Comparison of ENCODE assay signal across 1 cellular context in genomic region chr19:15418588-15419412, GRCh38.
TF ChIP-seq lines count a peak whose summit lies in the region.

Gene AKAP8L, minus strand, starts transcription at chr19:15418988. Its CDS starts 65 bp downstream, at chr19:15418923.

TF ChIP-seq in HepG2, 621 proteins besides CTCF, POLR2A, EP300 and RAD21 (continued from another document and continues in another):
- TF ChIP-seq CHD4 (IDR thresholded peaks at IDR 0.05; ENCODE audit: borderline replicate concordance, low read length) (no peak), ZNF557 (CRISPR knock-in tag; IDR thresholded peaks at IDR 0.05) (0 out of 2 replicates have a peak, but pooled peaks have one; percentile 59), MATR3 (CRISPR knock-in tag; IDR thresholded peaks at IDR 0.05) (no peak), DNMT1 (CRISPR knock-in tag; IDR thresholded peaks at IDR 0.05) (no peak), SIN3B (IDR thresholded peaks at IDR 0.05; ENCODE audit: low read length) (no peak; the same call in 1 of the 2 replicates), ONECUT2 (CRISPR knock-in tag; IDR thresholded peaks at IDR 0.05) (peak; percentile 22; the same call in 1 of the 2 replicates), BRD4 (CRISPR knock-in tag; IDR thresholded peaks at IDR 0.05) (peak; percentile 88), GRHL1 (CRISPR knock-in tag; conservative IDR thresholded peaks at IDR 0.05) (no peak), ZNF354B (CRISPR knock-in tag; IDR thresholded peaks at IDR 0.05) (no peak), TAF1 (CRISPR knock-in tag; IDR thresholded peaks at IDR 0.05) (peak; percentile 93), CREB3 (CRISPR knock-in tag; IDR thresholded peaks at IDR 0.05) (no peak), POLR2AphosphoS5 (IDR thresholded peaks at IDR 0.05; ENCODE audit: low read depth, low read length) (peak; percentile 80), CENPX (CRISPR knock-in tag; IDR thresholded peaks at IDR 0.05) (no peak), ZNF547 (CRISPR knock-in tag; IDR thresholded peaks at IDR 0.05) (peak; percentile 79), SP4 (CRISPR knock-in tag; IDR thresholded peaks at IDR 0.05) (peak; percentile 100), SSRP1 (CRISPR knock-in tag; IDR thresholded peaks at IDR 0.05) (no peak; the same call in 1 of the 2 replicates), DMTF1 (CRISPR knock-in tag; IDR thresholded peaks at IDR 0.05) (no peak), ZNF646 (CRISPR knock-in tag; IDR thresholded peaks at IDR 0.05) (no peak), KDM5B (CRISPR knock-in tag; IDR thresholded peaks at IDR 0.05; ENCODE audit: borderline replicate concordance) (peak; percentile 81), TFAP4 (IDR thresholded peaks at IDR 0.05; ENCODE audit: borderline replicate concordance, low read depth) (peak; percentile 38; the same call in 1 of the 2 replicates), ELF4 (CRISPR knock-in tag; IDR thresholded peaks at IDR 0.05; ENCODE audit: borderline replicate concordance) (no peak), ZNF639 (CRISPR knock-in tag; conservative IDR thresholded peaks at IDR 0.05) (no peak), NKX3-1 (CRISPR knock-in tag; IDR thresholded peaks at IDR 0.05) (peak; percentile 58; the same call in 1 of the 2 replicates), HMG20A (CRISPR knock-in tag; IDR thresholded peaks at IDR 0.05; ENCODE audit: borderline replicate concordance) (no peak), SMARCC2 (IDR thresholded peaks at IDR 0.05) (no peak), ZBTB14 (CRISPR knock-in tag; IDR thresholded peaks at IDR 0.05) (no peak), ADNP (CRISPR knock-in tag; IDR thresholded peaks at IDR 0.05) (0 out of 2 replicates have a peak, but pooled peaks have one; percentile 8), ZNF652 (CRISPR knock-in tag; IDR thresholded peaks at IDR 0.05; ENCODE audit: borderline replicate concordance, low read depth) (no peak; the same call in 1 of the 2 replicates), EEA1 (CRISPR knock-in tag; IDR thresholded peaks at IDR 0.05; ENCODE audit: borderline replicate concordance) (peak; percentile 83; the same call in 1 of the 2 replicates), HOXA3 (CRISPR knock-in tag; IDR thresholded peaks at IDR 0.05) (peak; percentile 67; the same call in 1 of the 2 replicates), ZBTB2 (CRISPR knock-in tag; IDR thresholded peaks at IDR 0.05; ENCODE audit: low read depth) (no peak), ZNF367 (CRISPR knock-in tag; IDR thresholded peaks at IDR 0.05; ENCODE audit: borderline replicate concordance) (0 out of 2 replicates have a peak, but pooled peaks have one; percentile 75), HOXD1 (CRISPR knock-in tag; IDR thresholded peaks at IDR 0.05) (peak; percentile 42), ZNF101 (CRISPR knock-in tag; IDR thresholded peaks at IDR 0.05; ENCODE audit: borderline replicate concordance, low read depth) (no peak), ZNF3 (CRISPR knock-in tag; IDR thresholded peaks at IDR 0.05) (no peak), ZNF761 (CRISPR knock-in tag; conservative IDR thresholded peaks at IDR 0.05) (peak; percentile 69; the same call in 1 of the 2 replicates), ZNF256 (CRISPR knock-in tag; conservative IDR thresholded peaks at IDR 0.05) (peak; percentile 18; the same call in 1 of the 2 replicates), HMGXB4 (CRISPR knock-in tag; IDR thresholded peaks at IDR 0.05; ENCODE audit: borderline replicate concordance in 1 of 2, low read depth in 1 of 2) (peak in 1 of 2 experiments; percentile 87; a peak in 2 of 4 replicates), ZFP36L2 (CRISPR knock-in tag; IDR thresholded peaks at IDR 0.05) (no peak), MAF1 (CRISPR knock-in tag; IDR thresholded peaks at IDR 0.05; ENCODE audit: borderline replicate concordance) (0 out of 2 replicates have a peak, but pooled peaks have one; percentile 53), ZBTB46 (CRISPR knock-in tag; IDR thresholded peaks at IDR 0.05; ENCODE audit: borderline replicate concordance) (0 out of 2 replicates have a peak, but pooled peaks have one; percentile 64)
